Comparison of ENCODE assay signal across 26 cellular contexts in genomic region chr7:105323366-105323765, GRCh38.
"Had no signal": no experiment of that assay in that cellular context is flagged by ENCODE, and none has a peak within 500 bp of the region (broad histone marks: within the 10 kb centered on the region; RNA-seq: fewer than 3 reads in every experiment).

No MANE protein-coding gene starts in this region.

- H3K4me3 Mint-ChIP-seq: endodermal cell; mesothelial cell of epicardium; naive B cell; natural killer cell treated with Interleukin-12 subunit alpha and Interleukin-12 subunit beta and Interleukin-15 and Interleukin-18, amount 100 ng/mL, for 72 hours; neural crest cell; stimulated activated naive B cell treated with anti-CD40 and anti-IgM and Interleukin-4, amounts not matched to agents 10 μg/mL and 1 μg/mL and 100 μg/mL, for 72 hours; stimulated activated naive CD8-positive, alpha-beta T cell treated with anti-CD3 and anti-CD28 coated beads, Interleukin-15, Interleukin-2, amounts not matched to agents 100 ng/mL and 50 ng/mL, for 24 hours had no signal

- H3K27ac ChIP-seq: epithelial cell of prostate, gastroesophageal sphincter, heart left ventricle, hepatocyte, prostate gland, sigmoid colon, vagina had no signal

- H3K36me3 Mint-ChIP-seq: naive B cell; natural killer cell treated with Interleukin-12 subunit alpha and Interleukin-12 subunit beta and Interleukin-15 and Interleukin-18, amount 100 ng/mL, for 72 hours had no signal

- DNase-seq: effector CD8-positive, alpha-beta T cell; endodermal cell; foreskin fibroblast; heart left ventricle; kidney; mesenchymal stem cell; mucosa of descending colon; naive B cell; right cardiac atrium; sigmoid colon; stimulated activated CD4-positive, alpha-beta T cell treated with anti-CD3 and anti-CD28 coated beads, Interleukin-2, amount 100 ng/mL, for 24 hours; stimulated activated CD4-positive, alpha-beta T cell treated with anti-CD3 and anti-CD28 coated beads, Interleukin-4, amount 100 ng/mL, for 24 hours; stimulated activated naive B cell treated with anti-CD40 and anti-IgM and Interleukin-4, amounts not matched to agents 10 μg/mL and 1 μg/mL and 100 μg/mL, for 72 hours; trophoblast cell had no signal

- H3K27me3 Mint-ChIP-seq: naive B cell; natural killer cell treated with Interleukin-12 subunit alpha and Interleukin-12 subunit beta and Interleukin-15 and Interleukin-18, amount 100 ng/mL, for 72 hours; stimulated activated naive B cell treated with anti-CD40 and anti-IgM and Interleukin-4, amounts not matched to agents 10 μg/mL and 1 μg/mL and 100 μg/mL, for 72 hours; stimulated activated naive CD8-positive, alpha-beta T cell treated with anti-CD3 and anti-CD28 coated beads, Interleukin-15, Interleukin-2, amounts not matched to agents 100 ng/mL and 50 ng/mL, for 24 hours had no signal

- ATAC-seq: esophagus mucosa; gastroesophageal sphincter; heart left ventricle; left lobe of liver; mucosa of descending colon; natural killer cell treated with Interleukin-12 subunit alpha and Interleukin-12 subunit beta and Interleukin-15 and Interleukin-18, amount 100 ng/mL, for 72 hours; right cardiac atrium; stimulated activated naive B cell treated with anti-CD40 and anti-IgM and Interleukin-4, amounts not matched to agents 10 μg/mL and 1 μg/mL and 100 μg/mL, for 72 hours had no signal

- H3K9me3 Mint-ChIP-seq: natural killer cell treated with Interleukin-12 subunit alpha and Interleukin-12 subunit beta and Interleukin-15 and Interleukin-18, amount 100 ng/mL, for 72 hours; stimulated activated naive B cell treated with anti-CD40 and anti-IgM and Interleukin-4, amounts not matched to agents 10 μg/mL and 1 μg/mL and 100 μg/mL, for 72 hours; stimulated activated naive CD8-positive, alpha-beta T cell treated with anti-CD3 and anti-CD28 coated beads, Interleukin-15, Interleukin-2, amounts not matched to agents 100 ng/mL and 50 ng/mL, for 24 hours had no signal

- H3K4me1 ChIP-seq: prostate gland had no signal

- H3K36me3 ChIP-seq: gastroesophageal sphincter, heart left ventricle, prostate gland, sigmoid colon, vagina had no signal

- H3K27ac Mint-ChIP-seq: endodermal cell; mesothelial cell of epicardium; natural killer cell treated with Interleukin-12 subunit alpha and Interleukin-12 subunit beta and Interleukin-15 and Interleukin-18, amount 100 ng/mL, for 72 hours; stimulated activated naive B cell treated with anti-CD40 and anti-IgM and Interleukin-4, amounts not matched to agents 10 μg/mL and 1 μg/mL and 100 μg/mL, for 72 hours; stimulated activated naive CD8-positive, alpha-beta T cell treated with anti-CD3 and anti-CD28 coated beads, Interleukin-15, Interleukin-2, amounts not matched to agents 100 ng/mL and 50 ng/mL, for 24 hours had no signal

- H3K9me3 ChIP-seq: gastroesophageal sphincter, heart left ventricle, mucosa of descending colon, prostate gland, sigmoid colon, vagina had no signal

- H3K4me3 ChIP-seq: gastroesophageal sphincter, heart left ventricle, hepatocyte, lung, mucosa of descending colon, prostate gland, sigmoid colon, vagina had no signal

- H3K27me3 ChIP-seq: gastroesophageal sphincter, heart left ventricle, hepatocyte, sigmoid colon, vagina had no signal
